8 cellular contexts compared by ENCODE assay signal in genomic region chr9:70260007-70260443, GRCh38. TPM values are rescaled to one million over a fixed set of nuclear protein-coding genes. Genes with fewer than 3 reads are reported as not detected.
DNase-seq lines count a peak whose midpoint lies in the region; ATAC-seq and TF ChIP-seq lines count a peak whose summit lies in the region.

No MANE protein-coding gene starts in this region.

- ATAC-seq in natural killer cell (no peak), esophagus mucosa (no peak)

- H3K9ac ChIP-seq in BLaER1 (peak overlapping the region; percentile 97), duodenal mucosa (ENCODE audit: low read depth in 1 of 2, low read length in 2 of 2) (peak overlapping the region in 1 of 2 donors; percentile 95)

- H3K9me3 ChIP-seq in BLaER1: no peaks in the 10 kb centered on the region
- H3K9me3 ChIP-seq in MG63: no peaks in the 10 kb centered on the region
- H3K9me3 ChIP-seq in duodenal mucosa (ENCODE audit: control insufficient read depth in 1 of 2, low read length in 2 of 2): no peaks in the 10 kb centered on the region

- TF ChIP-seq CTCF in natural killer cell (IDR thresholded peaks at IDR 0.05): no peak

- POLR2A ChIA-PET in HEK293T (lab: Yijun Ruan, JAX): interaction anchor here (0.6 kb wide), 1 partner anchor 27 kb away, joined by 3 read pairs; no protein-coding TSS in a partner anchor

- H3K36me3 ChIP-seq in BLaER1: peaks cover 43% of the 10 kb centered on the region
- peaks cover 20% of the 10 kb centered on the region for H3K36me3 ChIP-seq in MG63
- peaks cover 4 to 17% of the 10 kb centered on the region in 2 donors for H3K36me3 ChIP-seq in duodenal mucosa (ENCODE audit: control insufficient read depth in 1 of 2, insufficient read depth in 2 of 2, low read length in 2 of 2)

- peak overlapping the region; percentile 94 for H3K4me3 Mint-ChIP-seq in natural killer cell

- no peak for DNase-seq in MG63
- DNase-seq in natural killer cell: no peak
- DNase-seq in NK-92 (lab: John Stamatoyannopoulos, UW; ENCODE audit: unreplicated experiment): no peak
- DNase-seq in NCI-H82 (lab: John Stamatoyannopoulos, UW): no peak
- DNase-seq in HEK293T (ENCODE audit: extremely low spot score): no peak

- CTCF ChIA-PET in HEK293T (lab: Yijun Ruan, JAX): interaction anchor here (0.7 kb wide), 1 partner anchor 224 kb away, joined by 3 read pairs; no protein-coding TSS in a partner anchor

- peaks cover 53% of the 10 kb centered on the region for H4K20me1 ChIP-seq in BLaER1

- H3K9me3 Mint-ChIP-seq in natural killer cell: no peaks in the 10 kb centered on the region

- H3K4me1 ChIP-seq in BLaER1 (peaks cover 47% of the 10 kb centered on the region), duodenal mucosa (ENCODE audit: control insufficient read depth in 1 of 2, insufficient read depth in 2 of 2, low read length in 2 of 2) (peaks cover 25 to 34% of the 10 kb centered on the region in 2 donors)

- peak overlapping the region; percentile 90 to 94 for H3K27ac Mint-ChIP-seq in natural killer cell

- H3K4me2 ChIP-seq in BLaER1: peak overlapping the region; percentile 80

- peaks cover 5% of the 10 kb centered on the region for H3K36me3 Mint-ChIP-seq in natural killer cell

- H3K4me3 ChIP-seq in BLaER1 (peak overlapping the region; percentile 90), MG63 (peak overlapping the region; percentile 62), duodenal mucosa (ENCODE audit: low read depth in 1 of 2, low read length in 2 of 2) (peak overlapping the region; percentile 86 to 96)

- H3K27me3 ChIP-seq in BLaER1 (no peaks in the 10 kb centered on the region), MG63 (no peaks in the 10 kb centered on the region), duodenal mucosa (ENCODE audit: control insufficient read depth in 1 of 2, insufficient read depth in 2 of 2, low read length in 2 of 2) (no peaks in the 10 kb centered on the region)

- intact Hi-C loops in natural killer cell (cut with micrococcal nuclease): no loop called here

- H3K27ac ChIP-seq in BLaER1 (no peak overlapping the region), duodenal mucosa (ENCODE audit: low read depth, low read length) (no peak overlapping the region)

- no peaks in the 10 kb centered on the region for H3K27me3 Mint-ChIP-seq in natural killer cell (ENCODE audit: low read depth in 2 of 2)

- peaks cover 46% of the 10 kb centered on the region in 2 donors for H3K4me1 Mint-ChIP-seq in natural killer cell

TF ChIP-seq in HEK293T, 16 proteins besides CTCF, POLR2A, EP300 and RAD21:
- TF ChIP-seq PKNOX1 (IDR thresholded peaks at IDR 0.05) (no peak), FOXM1 (IDR thresholded peaks at IDR 0.05; ENCODE audit: borderline replicate concordance) (no peak), BHLHE40 (IDR thresholded peaks at IDR 0.05; ENCODE audit: borderline replicate concordance) (no peak), ARNT (IDR thresholded peaks at IDR 0.05) (no peak), LEF1 (IDR thresholded peaks at IDR 0.05; ENCODE audit: borderline replicate concordance) (no peak), TARDBP (IDR thresholded peaks at IDR 0.05) (no peak)

RNA-seq across cellular contexts. Expression of gene SMC5, which starts 1.2 kb away (rescaled TPM):
- 6.1 and 7.1 TPM in 2 replicates for total RNA-seq in MG63 (2014; rRNA removed; shearing (Covaris generic); ENCODE audit: low replicate concordance)
- total RNA-seq in natural killer cell: 10 to 100 TPM; 35.0 to 41.0 (median 40.9) TPM
- 13.3 TPM for total RNA-seq in esophagus mucosa
